19 cellular contexts compared by ENCODE assay signal in the genomic region with DNA sequence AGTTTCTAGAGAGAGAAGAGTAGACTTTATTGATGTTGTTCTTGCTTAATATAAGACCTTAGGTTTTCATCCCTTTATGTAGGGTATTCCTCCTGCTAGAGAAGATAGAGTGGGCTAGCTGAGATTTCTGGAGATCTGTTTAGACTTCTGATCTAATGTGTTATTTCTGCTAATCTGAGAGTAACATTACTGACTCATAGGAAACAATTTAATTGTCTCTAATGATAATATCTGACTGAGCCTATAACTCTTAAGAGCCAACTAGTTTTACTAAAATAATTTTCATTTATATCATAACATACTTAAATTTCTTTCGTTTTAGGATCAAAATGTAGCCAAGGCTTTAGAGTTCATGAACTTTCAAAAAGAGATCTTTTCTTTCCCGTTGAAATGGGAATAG.
"Had no signal": no experiment of that assay in that cellular context is flagged by ENCODE, and none has a peak within 500 bp of the region (broad histone marks: within the 10 kb centered on the region; RNA-seq: fewer than 3 reads in every experiment).

No MANE protein-coding gene starts in this region.

- DNase-seq: effector memory CD4-positive, alpha-beta T cell; esophagus squamous epithelium; foreskin fibroblast; foreskin melanocyte; gastrocnemius medialis; glutamatergic neuron; head of caudate nucleus; heart right ventricle; hippocampal formation; left cardiac atrium; left lung; left ventricle myocardium superior; lower lobe of right lung; mesenchymal stem cell; mucosa of descending colon; naive B cell had no signal

- H3K27ac ChIP-seq: coronary artery, epithelial cell of prostate, esophagus squamous epithelium, gastrocnemius medialis, heart right ventricle, left lung, lower lobe of right lung had no signal

- H3K9me3 ChIP-seq: esophagus squamous epithelium, gastrocnemius medialis, left lung, lower lobe of right lung, mucosa of descending colon had no signal

- H3K4me1 ChIP-seq: esophagus squamous epithelium, gastrocnemius medialis, heart right ventricle, left lung, lower lobe of right lung had no signal

- ATAC-seq: esophagus mucosa, gastrocnemius medialis, heart right ventricle, left cardiac atrium, left lung, left ventricle myocardium superior, lower lobe of right lung, mucosa of descending colon had no signal

- H3K27me3 ChIP-seq: esophagus squamous epithelium, gastrocnemius medialis, heart right ventricle, left lung had no signal

- H3K36me3 ChIP-seq: esophagus squamous epithelium, gastrocnemius medialis, heart right ventricle, left lung, lower lobe of right lung had no signal

- H3K4me3 ChIP-seq: coronary artery, esophagus squamous epithelium, gastrocnemius medialis, heart right ventricle, left lung, lower lobe of right lung, mucosa of descending colon had no signal
